Comparison of ENCODE assay signal across 9 cellular contexts in the genomic region with DNA sequence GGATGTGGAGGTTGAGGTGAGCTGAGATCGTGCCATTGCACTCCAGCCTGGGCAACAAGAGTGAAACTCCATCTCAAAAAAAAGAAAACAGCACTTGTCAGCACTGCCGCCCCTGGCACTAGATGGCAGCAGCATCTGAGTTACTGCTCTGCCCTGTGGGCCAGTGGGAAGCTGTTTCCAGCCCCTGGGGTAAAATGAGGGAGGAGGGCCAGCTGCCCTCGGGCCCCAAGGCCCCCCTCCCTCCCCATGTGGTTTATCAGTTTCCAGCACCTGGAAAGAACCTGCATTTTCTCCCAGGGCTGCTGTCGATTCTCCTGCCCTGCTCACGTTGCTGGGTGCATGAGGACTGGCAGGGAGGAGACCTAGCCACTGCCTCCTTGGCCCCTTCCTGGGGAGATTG. TPM values are rescaled to one million over a fixed set of nuclear protein-coding genes. Genes with fewer than 3 reads are reported as not detected.
A peak's percentile ranks its signal among the peaks of the same experiment; 100 is the strongest.
DNase-seq lines count a peak whose midpoint lies in the region; ATAC-seq and TF ChIP-seq lines count a peak whose summit lies in the region.
"Had no signal": no experiment of that assay in that cellular context is flagged by ENCODE, and none has a peak within 500 bp of the region (broad histone marks: within the 10 kb centered on the region; RNA-seq: fewer than 3 reads in every experiment).

No MANE protein-coding gene starts in this region.

- H3K27ac ChIP-seq in Panc1 (ENCODE audit: low read length) (no peak overlapping the region), psoas muscle (no peak overlapping the region)
- H3K27ac ChIP-seq: parathyroid adenoma had no signal

- H3K36me3 ChIP-seq in Panc1 (ENCODE audit: control insufficient read depth, insufficient read depth, low read length) (0 out of 2 replicates have a peak, but pooled peaks cover 2% of the 10 kb centered on the region), psoas muscle (ENCODE audit: insufficient read depth in 1 of 2, low read depth in 1 of 2) (peaks cover 0 to 87% of the 10 kb centered on the region in 2 donors)

- intact Hi-C loops in Right ventricle myocardium inferior (cut with DNase I) (no loop called here), cardiac septum (cut with DNase I) (no loop called here), Panc1 (cut with micrococcal nuclease; ENCODE audit: unreplicated experiment) (loop anchor here (10.0 kb wide), 1 partner anchor 96 kb away; no protein-coding TSS in a partner anchor), psoas muscle (cut with DNase I) (loop anchor here in 1 of 2 donors (2.0 to 10.0 kb wide), 2 partner anchors 98 to 286 kb away; a partner anchor contains a TSS)

- no peaks in the 10 kb centered on the region for H3K9me3 ChIP-seq in Panc1 (ENCODE audit: control insufficient read depth, insufficient read depth, low read depth, low read length)
- no peaks in the 10 kb centered on the region for H3K9me3 ChIP-seq in psoas muscle

- BruUV-seq in Panc1 (replicated peaks; lab: Mats Ljungman, UMichigan): no TSS peak

- ATAC-seq in Right ventricle myocardium inferior (peak; percentile 52), Panc1 (peak; percentile 81), psoas muscle (peak; percentile 56 to 68 (median 61)), GM19023 (IDR thresholded peaks at IDR 0.05; ENCODE audit: unreplicated experiment) (no peak)

- POLR2A ChIA-PET in Panc1 (lab: Charles Lee): no interaction called here

- H3K4me3 ChIP-seq in Panc1 (ENCODE audit: low read depth in 2 of 2, low read length in 2 of 2) (no peak overlapping the region), epithelial cell of esophagus (ENCODE audit: low read length) (no peak overlapping the region), psoas muscle (no peak overlapping the region)

- WGBS in psoas muscle, 3 donors: 26 to 39% (median 30%) methylated on average over 5 of the region's 5 CpGs

- TF ChIP-seq CTCF in Panc1 (IDR thresholded peaks at IDR 0.05) (no peak; the same call in 1 of the 2 replicates), epithelial cell of esophagus (IDR thresholded peaks at IDR 0.05; ENCODE audit: insufficient read depth, low read depth, low read length, missing control alignments) (peak; percentile 60), psoas muscle (IDR thresholded peaks at IDR 0.05) (peak; percentile 31)

- DNase-seq in Right ventricle myocardium inferior (ENCODE audit: missing footprints) (no peak), cardiac septum (ENCODE audit: low spot score) (no peak), Panc1 (ENCODE audit: low read depth, low spot score) (no peak), epithelial cell of esophagus (ENCODE audit: low read depth) (peak; percentile 51), psoas muscle (no peak), NCI-H1930 (lab: John Stamatoyannopoulos, UW) (no peak), NCI-H146 treated with DMSO at 0.1 percent for 48 hours (lab: John Stamatoyannopoulos, UW; ENCODE audit: unreplicated experiment) (no peak)

- CTCF ChIA-PET in Panc1 (lab: Charles Lee): interaction anchor here (0.7 kb wide), 1 partner anchor 28 kb away, joined by 3 read pairs; no protein-coding TSS in a partner anchor

- H3K27me3 ChIP-seq in Panc1 (ENCODE audit: control insufficient read depth, insufficient read depth, low read length) (no peaks in the 10 kb centered on the region), psoas muscle (ENCODE audit: insufficient read depth in 3 of 3, low read length in 2 of 3) (no peaks in the 10 kb centered on the region)

- H3K4me1 ChIP-seq in Panc1 (ENCODE audit: control insufficient read depth, insufficient read depth, low read length): no peaks in the 10 kb centered on the region
- H3K4me1 ChIP-seq in psoas muscle: no peaks in the 10 kb centered on the region
- H3K4me1 ChIP-seq: parathyroid adenoma had no signal

- in situ Hi-C loops in Panc1 (cut with HindIII; ENCODE audit: low pct_unique_long_range_greater_than_20kb, low sequenced_read_pairs): no loop called here

RNA-seq across cellular contexts. Expression of a gene that starts 13.2 kb away (rescaled TPM):
- total RNA-seq in Right ventricle myocardium inferior (7.7 TPM), cardiac septum (0.59 TPM), Panc1 (2021; ENCODE audit: unreplicated experiment) (4.3 TPM), psoas muscle (1 to 10 TPM in 1 of 4 donors, under 1 TPM in 3; 0.34 to 2.0 (median 0.63) TPM)
- polyA plus RNA-seq in Panc1 (2012; ENCODE audit: insufficient read length): 0.64 TPM
- polyA plus RNA-seq in psoas muscle: under 1 TPM; 0.10 to 0.61 (median 0.21) TPM

RNA-seq across cellular contexts. Expression of a gene that starts 17.8 kb away (rescaled TPM):
- total RNA-seq in Right ventricle myocardium inferior: 58.0 TPM
- total RNA-seq in cardiac septum: 27.6 TPM
- 47.7 TPM for total RNA-seq in Panc1 (2021; ENCODE audit: unreplicated experiment)
- 52.8 TPM for polyA plus RNA-seq in Panc1 (2012; ENCODE audit: insufficient read length)
- 10 to 100 TPM; 34.6 to 45.8 (median 42.2) TPM for total RNA-seq in psoas muscle
- 10 to 100 TPM; 42.7 to 70.8 (median 50.4) TPM for polyA plus RNA-seq in psoas muscle
